8 cellular contexts compared by ENCODE assay signal in genomic region chr4:147590249-147590920, GRCh38. TPM values are rescaled to one million over a fixed set of nuclear protein-coding genes. Genes with fewer than 3 reads are reported as not detected.
DNase-seq lines count a peak whose midpoint lies in the region; ATAC-seq and TF ChIP-seq lines count a peak whose summit lies in the region.

No MANE protein-coding gene starts in this region.

- no peaks in the 10 kb centered on the region for H3K4me1 Mint-ChIP-seq in endothelial cell (ENCODE audit: unreplicated experiment)

- H3F3A ChIP-seq in DOHH2 (ENCODE audit: control insufficient read depth, insufficient read depth): no peaks in the 10 kb centered on the region

- TF ChIP-seq POLR2A in testis (IDR thresholded peaks at IDR 0.05): no peak

- WGBS in testis, 2 donors: 24 to 41% methylated on average over 12 of the region's 12 CpGs

- H3K36me3 ChIP-seq in DOHH2 (ENCODE audit: control insufficient read depth, low read length) (no peaks in the 10 kb centered on the region), H7 (replicated peaks; ENCODE audit: control insufficient read depth, insufficient read depth, low read length) (no peaks in the 10 kb centered on the region), testis (ENCODE audit: low read depth, missing control alignments) (no peaks in the 10 kb centered on the region)

- DNase-seq in H7 (peak; percentile 54), NCI-H1694 treated with DMSO at 0.1 percent for 48 hours (lab: John Stamatoyannopoulos, UW) (peak; percentile 30), endothelial cell (ENCODE audit: low spot score) (peak; percentile 72), mucosa of gallbladder (ENCODE audit: low spot score) (peak; percentile 53), testis (peak; percentile 87)
- peak; percentile 27 for DNase-seq in activated CD4-positive, alpha-beta T cell treated with anti-CD3 and anti-CD28 coated beads, Interleukin-2, amount 50 U/mL, for 1 hour

- H3K27ac Mint-ChIP-seq in endothelial cell (ENCODE audit: unreplicated experiment): no peak overlapping the region

- H3K4me1 ChIP-seq in DOHH2 (ENCODE audit: control insufficient read depth, low read length) (no peaks in the 10 kb centered on the region), testis (no peaks in the 10 kb centered on the region)

- H3K27ac ChIP-seq in DOHH2 (ENCODE audit: low read depth, low read length) (no peak overlapping the region), testis (peak overlapping the region in 1 of 2 donors; percentile 57)

- intact Hi-C loops in testis (cut with DNase I; ENCODE audit: low total_unique reads): no loop called here

- no peaks in the 10 kb centered on the region for H4K20me1 ChIP-seq in DOHH2 (ENCODE audit: control insufficient read depth, insufficient read depth, low read depth, low read length)

- no peak overlapping the region for H3K4me3 ChIP-seq in DOHH2 (ENCODE audit: low read length)
- H3K4me3 ChIP-seq in H7 (ENCODE audit: insufficient read depth, low read depth, low read length): no peak overlapping the region
- H3K4me3 ChIP-seq in testis: peak overlapping the region; percentile 3

- TF ChIP-seq CTCF in DOHH2 (IDR thresholded peaks at IDR 0.05; ENCODE audit: low read depth, low read length, poor library complexity, severe bottlenecking) (peak; percentile 64), endothelial cell (IDR thresholded peaks at IDR 0.05; ENCODE audit: unreplicated experiment) (peak; percentile 82), testis (IDR thresholded peaks at IDR 0.05) (peak; percentile 64 to 88 (median 84))

- no peaks in the 10 kb centered on the region for H3K9me2 ChIP-seq in DOHH2 (replicated peaks; ENCODE audit: control insufficient read depth, low read length)

- no peak overlapping the region for H3K4me3 Mint-ChIP-seq in endothelial cell (ENCODE audit: unreplicated experiment)

- H3K9me3 ChIP-seq in DOHH2 (ENCODE audit: control insufficient read depth, insufficient read depth, low read length) (no peaks in the 10 kb centered on the region), testis (no peaks in the 10 kb centered on the region)

- H3K4me2 ChIP-seq in DOHH2 (ENCODE audit: low read length): no peak overlapping the region

- peaks cover 4% of the 10 kb centered on the region for H3K9me3 Mint-ChIP-seq in endothelial cell (ENCODE audit: unreplicated experiment)

- H3K27me3 ChIP-seq in DOHH2 (ENCODE audit: control insufficient read depth, low read length) (peaks cover 10% of the 10 kb centered on the region), H7 (ENCODE audit: control insufficient read depth, insufficient read depth, low read length) (no peaks in the 10 kb centered on the region), testis (no peaks in the 10 kb centered on the region)

- no peak for ATAC-seq in HG03521 (IDR thresholded peaks at IDR 0.05; ENCODE audit: unreplicated experiment)

- no peaks in the 10 kb centered on the region for H3K79me2 ChIP-seq in DOHH2 (ENCODE audit: control insufficient read depth, low read length)

- H3K36me3 Mint-ChIP-seq in endothelial cell (ENCODE audit: low read depth, unreplicated experiment): no peaks in the 10 kb centered on the region

- no peaks in the 10 kb centered on the region for H3K27me3 Mint-ChIP-seq in endothelial cell (ENCODE audit: unreplicated experiment)

RNA-seq across cellular contexts. Expression of gene TMEM184C, which starts 26.8 kb away (rescaled TPM):
- total RNA-seq in H7 (2014; rRNA removed; shearing (Covaris generic)): 24.9 and 34.3 TPM in 2 replicates
- total RNA-seq in endothelial cell (ENCODE audit: unreplicated experiment): 26.2 TPM
- total RNA-seq in mucosa of gallbladder: 45.5 TPM
- 10 to 100 TPM; 22.7 to 33.9 TPM for total RNA-seq in testis
- 33.4 TPM for polyA plus RNA-seq in testis (ENCODE audit: insufficient read depth, low read depth, low replicate concordance)

Comparison
In these comparisons a context has a peak if more than half of its experiments do, and no peak if none do; other contexts are left out.
1. H3K4me3 ChIP-seq: peak in testis (2 of 2); none in DOHH2 (single experiment) and H7 (single experiment).
2. DNase-seq: peak in every context shown above with its lines; median percentile 87 in testis; 72 in endothelial cell; 54 in H7; 53 in mucosa of gallbladder; 30 in NCI-H1694 treated with DMSO at 0.1 percent for 48 hours; 27 in activated CD4-positive, alpha-beta T cell treated with anti-CD3 and anti-CD28 coated beads, Interleukin-2, amount 50 U/mL, for 1 hour.
3. Peak in every context shown above with its lines, with median percentiles within 50 percentile points of each other: CTCF ChIP-seq.